Comparison of ENCODE assay signal across 1 cellular context in the genomic region with DNA sequence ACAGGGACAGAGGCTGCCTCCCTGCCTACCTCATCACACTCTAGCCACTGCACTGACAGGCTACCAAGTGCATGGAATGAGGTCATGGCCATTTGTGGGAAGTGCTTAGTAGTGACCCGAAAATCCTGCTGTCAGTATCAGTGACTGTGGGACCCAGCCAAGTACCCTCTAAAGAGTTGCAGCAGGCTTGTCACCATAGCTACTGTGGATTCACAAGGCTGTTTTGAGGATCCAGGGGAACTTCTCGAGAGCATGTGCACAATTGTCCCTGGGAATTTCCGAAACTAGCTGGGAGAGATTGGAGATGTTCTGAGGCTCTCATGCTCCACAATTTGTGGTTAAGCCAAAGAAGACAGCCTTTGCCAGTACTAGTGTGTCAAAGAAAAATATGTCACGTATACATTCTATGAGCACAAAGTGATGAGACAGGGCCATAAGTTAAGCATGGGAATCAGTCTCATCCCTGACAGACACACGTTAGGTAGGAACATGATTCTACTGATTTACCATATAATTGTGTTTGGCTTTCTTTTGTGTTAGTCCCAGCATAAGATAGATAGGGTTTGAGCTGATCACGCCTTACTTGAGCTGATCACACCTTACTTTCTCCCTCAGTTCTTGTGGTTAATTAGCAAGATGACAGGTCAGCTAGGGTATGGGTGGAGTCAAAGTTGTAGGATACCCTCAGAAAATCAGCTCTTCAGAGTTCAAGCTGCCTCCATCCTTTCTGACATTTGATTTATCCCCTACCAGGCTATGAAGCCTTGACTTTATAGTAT.
TF ChIP-seq lines count a peak whose summit lies in the region.

No MANE protein-coding gene starts in this region.

TF ChIP-seq in IMR-90, 13 proteins besides CTCF, POLR2A, EP300 and RAD21:
- no peak for TF ChIP-seq FOS (IDR thresholded peaks at IDR 0.05; ENCODE audit: low read depth, low read length)
- TF ChIP-seq CEBPB (IDR thresholded peaks at IDR 0.05; ENCODE audit: low read depth, low read length): no peak
- TF ChIP-seq SMC3 (IDR thresholded peaks at IDR 0.05; ENCODE audit: low read depth, low read length): no peak
